In genomic region chr7:112083776-112084175, GRCh38 we compare ENCODE assay signal across 25 cellular contexts.
DNase-seq lines count a peak whose midpoint lies in the region; ATAC-seq and TF ChIP-seq lines count a peak whose summit lies in the region.
"Had no signal": no experiment of that assay in that cellular context is flagged by ENCODE, and none has a peak within 500 bp of the region (broad histone marks: within the 10 kb centered on the region; RNA-seq: fewer than 3 reads in every experiment).

No MANE protein-coding gene starts in this region.

- peaks cover 0 to 6% (median 0%) of the 10 kb centered on the region in 11 experiments; a peak in 2 of 22 replicates for H4K20me1 ChIP-seq in BLaER1 treated with 17β-estradiol and CSF1 and Interleukin-3, amounts not matched to agents 10 nM and 100 nM
- H4K20me1 ChIP-seq in OCI-LY3 (ENCODE audit: insufficient read depth, low read length): no peaks in the 10 kb centered on the region

- peaks cover 45 to 85% (median 67%) of the 10 kb centered on the region in 10 experiments for H3K4me1 ChIP-seq in BLaER1 treated with 17β-estradiol and CSF1 and Interleukin-3, amounts not matched to agents 10 nM and 100 nM
- peaks cover 51% of the 10 kb centered on the region for H3K4me1 ChIP-seq in OCI-LY3 (ENCODE audit: low read length)
- peaks cover 11 to 50% (median 33%) of the 10 kb centered on the region in 6 donors for H3K4me1 ChIP-seq in spleen

- peak overlapping the region; percentile 53 to 93 (median 76) for H3K4me2 ChIP-seq in BLaER1 treated with 17β-estradiol and CSF1 and Interleukin-3, amounts not matched to agents 10 nM and 100 nM
- H3K4me2 ChIP-seq in OCI-LY3 (ENCODE audit: low read length): peak overlapping the region; percentile 68

- WGBS in spleen, 5 donors: 89 to 98% (median 95%) methylated on average over 6 of the region's 6 CpGs

- no peaks in the 10 kb centered on the region for H3K27me3 Mint-ChIP-seq in nephron progenitor cell (ENCODE audit: low read depth, poor library complexity)
- H3K27me3 Mint-ChIP-seq in CD4-positive, alpha-beta T cell: peaks cover 22% of the 10 kb centered on the region
- H3K27me3 Mint-ChIP-seq: brain had no signal

- POLR2A ChIA-PET in CD4-positive, alpha-beta T cell (lab: Charles Lee): no interaction called here

- H3K36me3 ChIP-seq in BLaER1 treated with 17β-estradiol and CSF1 and Interleukin-3, amounts not matched to agents 10 nM and 100 nM: peaks cover 0 to 8% (median 0%) of the 10 kb centered on the region in 11 experiments; a peak in 1 of 22 replicates
- H3K36me3 ChIP-seq in OCI-LY3 (replicated peaks; ENCODE audit: low read depth, low read length): no peaks in the 10 kb centered on the region
- no peaks in the 10 kb centered on the region for H3K36me3 ChIP-seq in spleen
- H3K36me3 ChIP-seq: SJSA1 had no signal

- peak overlapping the region in 8 of 11 experiments; percentile 47 to 86 (median 72); a peak in 14 of 22 replicates for H3K9ac ChIP-seq in BLaER1 treated with 17β-estradiol and CSF1 and Interleukin-3, amounts not matched to agents 10 nM and 100 nM
- H3K9ac ChIP-seq in OCI-LY3 (ENCODE audit: low read length): no peak overlapping the region

- CTCF ChIA-PET in CD4-positive, alpha-beta T cell (lab: Charles Lee): interaction anchor here (1.3 kb wide), 1 partner anchor 10 kb away, joined by 3 read pairs; no protein-coding TSS in a partner anchor

- H3K27ac Mint-ChIP-seq in nephron progenitor cell: no peak overlapping the region
- no peak overlapping the region for H3K27ac Mint-ChIP-seq in CD4-positive, alpha-beta T cell
- H3K27ac Mint-ChIP-seq: activated naive CD8-positive, alpha-beta T cell treated with anti-CD3 and anti-CD28 coated beads, Interleukin-2, amount 50 U/mL, for 24 hours; activated T-cell treated with anti-CD3 and anti-CD28 coated beads, Interleukin-2, amount 50 U/mL, for 24 hours; brain; CD4-positive, CD25-positive, alpha-beta regulatory T cell; effector memory CD8-positive, alpha-beta T cell; immature natural killer cell; T-cell had no signal

- no peak overlapping the region for H3K4me3 Mint-ChIP-seq in nephron progenitor cell
- H3K4me3 Mint-ChIP-seq in CD4-positive, alpha-beta T cell: no peak overlapping the region
- H3K4me3 Mint-ChIP-seq: activated naive CD8-positive, alpha-beta T cell treated with anti-CD3 and anti-CD28 coated beads, Interleukin-2, amount 50 U/mL, for 24 hours; activated T-cell treated with anti-CD3 and anti-CD28 coated beads, Interleukin-2, amount 50 U/mL, for 24 hours; brain; CD4-positive, CD25-positive, alpha-beta regulatory T cell; effector memory CD8-positive, alpha-beta T cell; immature natural killer cell; T-cell had no signal

- peak overlapping the region; percentile 36 to 98 (median 90); a peak in 21 of 22 replicates for H3K27ac ChIP-seq in BLaER1 treated with 17β-estradiol and CSF1 and Interleukin-3, amounts not matched to agents 10 nM and 100 nM
- H3K27ac ChIP-seq in OCI-LY3 (ENCODE audit: low read length) (peak overlapping the region; percentile 42; the same call in 1 of the 2 replicates), layer of hippocampus (ENCODE audit: low read depth, low read length) (peak overlapping the region; percentile 36), spleen (peak overlapping the region in 6 of 8 donors; percentile 37 to 89 (median 76))
- H3K27ac ChIP-seq in CD4-positive, alpha-beta T cell (ENCODE audit: low read depth, low read length): no peak overlapping the region
- H3K27ac ChIP-seq: SJSA1 had no signal

- H3K4me1 Mint-ChIP-seq in nephron progenitor cell: peaks cover 25% of the 10 kb centered on the region
- no peaks in the 10 kb centered on the region for H3K4me1 Mint-ChIP-seq in CD4-positive, alpha-beta T cell (ENCODE audit: low read depth)

- DNase-seq in spleen (no peak), NCI-H2227 (lab: John Stamatoyannopoulos, UW; ENCODE audit: unreplicated experiment) (no peak), nephron progenitor cell (no peak)
- no peak for DNase-seq in CD4-positive, alpha-beta T cell
- DNase-seq: activated CD4-positive, CD25-positive, alpha-beta regulatory T cell treated with anti-CD3 and anti-CD28 coated beads, Interleukin-2, amount 50 U/mL, for 72 hours; activated gamma-delta T cell treated with Interleukin-2 at 50 U/mL for 16 hours; activated naive CD8-positive, alpha-beta T cell treated with anti-CD3 and anti-CD28 coated beads, Interleukin-2, amount 50 U/mL, for 24 hours; activated T-cell treated with anti-CD3 and anti-CD28 coated beads, Interleukin-2, amount 50 U/mL, for 24 hours; CD4-positive, CD25-positive, alpha-beta regulatory T cell; effector memory CD8-positive, alpha-beta T cell; hippocampal formation; immature natural killer cell; left ventricle myocardium superior; NCI-H2171 treated with DMSO at 0.1 percent for 48 hours; NCI-H524 treated with DMSO at 0.1 percent for 48 hours; stimulated activated CD4-positive, alpha-beta T cell treated with anti-CD3 and anti-CD28 coated beads, Interleukin-2, amount 100 ng/mL, for 24 hours; T-cell had no signal

- H3K79me2 ChIP-seq in OCI-LY3 (ENCODE audit: low read length): no peaks in the 10 kb centered on the region

- H3K36me3 Mint-ChIP-seq in nephron progenitor cell (ENCODE audit: low read depth): no peaks in the 10 kb centered on the region
- H3K36me3 Mint-ChIP-seq in CD4-positive, alpha-beta T cell (ENCODE audit: low read depth): no peaks in the 10 kb centered on the region
- H3K36me3 Mint-ChIP-seq: brain; CD4-positive, CD25-positive, alpha-beta regulatory T cell; immature natural killer cell; T-cell had no signal

- H3K4me3 ChIP-seq in BLaER1 treated with 17β-estradiol and CSF1 and Interleukin-3, amounts not matched to agents 10 nM and 100 nM: 0 out of 20 replicates have a peak overlapping the region, but pooled peaks of 1 of the 10 experiments have one; percentile 4
- H3K4me3 ChIP-seq in OCI-LY3 (ENCODE audit: low read length) (peak overlapping the region; percentile 39; the same call in 1 of the 2 replicates), spleen (peak overlapping the region in 1 of 8 donors; percentile 27)
- H3K4me3 ChIP-seq: K562, SJSA1 had no signal

- TF ChIP-seq POLR2A in spleen (IDR thresholded peaks at IDR 0.05): no peak

- H3K9me3 Mint-ChIP-seq in nephron progenitor cell: no peaks in the 10 kb centered on the region
- no peaks in the 10 kb centered on the region for H3K9me3 Mint-ChIP-seq in CD4-positive, alpha-beta T cell
- H3K9me3 Mint-ChIP-seq: activated naive CD8-positive, alpha-beta T cell treated with anti-CD3 and anti-CD28 coated beads, Interleukin-2, amount 50 U/mL, for 24 hours; activated T-cell treated with anti-CD3 and anti-CD28 coated beads, Interleukin-2, amount 50 U/mL, for 24 hours; brain; CD4-positive, CD25-positive, alpha-beta regulatory T cell; effector memory CD8-positive, alpha-beta T cell; immature natural killer cell; T-cell had no signal

- H3K9me3 ChIP-seq in BLaER1 treated with 17β-estradiol and CSF1 and Interleukin-3, amounts not matched to agents 10 nM and 100 nM (replicated peaks in 1 of 11): no peaks in the 10 kb centered on the region; a peak in 1 of 22 replicates
- H3K9me3 ChIP-seq in OCI-LY3 (ENCODE audit: insufficient read depth, low read length): no peaks in the 10 kb centered on the region
- no peaks in the 10 kb centered on the region for H3K9me3 ChIP-seq in spleen
- H3K9me3 ChIP-seq in CD4-positive, alpha-beta T cell (ENCODE audit: control insufficient read depth, low read length): no peaks in the 10 kb centered on the region
- H3K9me3 ChIP-seq: SJSA1 had no signal

- no peak for ATAC-seq in CD4-positive, alpha-beta T cell (ENCODE audit: poor library complexity)
- ATAC-seq in HG03520 (IDR thresholded peaks at IDR 0.05; ENCODE audit: unreplicated experiment): no peak
- ATAC-seq: effector memory CD8-positive, alpha-beta T cell; esophagus mucosa; K562; T-cell had no signal

- peaks cover 0 to 10% (median 0%) of the 10 kb centered on the region in 11 experiments; a peak in 2 of 22 replicates for H3K27me3 ChIP-seq in BLaER1 treated with 17β-estradiol and CSF1 and Interleukin-3, amounts not matched to agents 10 nM and 100 nM
- H3K27me3 ChIP-seq in OCI-LY3 (ENCODE audit: low read depth, low read length): peaks cover 13% of the 10 kb centered on the region
- no peaks in the 10 kb centered on the region for H3K27me3 ChIP-seq in layer of hippocampus (ENCODE audit: control insufficient read depth, insufficient read depth, low read length)
- no peaks in the 10 kb centered on the region for H3K27me3 ChIP-seq in spleen (replicated peaks in 1 of 7)
- H3K27me3 ChIP-seq in CD4-positive, alpha-beta T cell (ENCODE audit: control insufficient read depth, insufficient read depth, low read length): no peaks in the 10 kb centered on the region
- H3K27me3 ChIP-seq: SJSA1 had no signal

- no peak for TF ChIP-seq CTCF in OCI-LY3 (IDR thresholded peaks at IDR 0.05; ENCODE audit: low read depth, low read length)
- TF ChIP-seq CTCF in spleen (IDR thresholded peaks at IDR 0.05 in 8 of 11, conservative IDR thresholded peaks at IDR 0.05 in 3 of 11): no peak
- TF ChIP-seq CTCF in nephron progenitor cell (IDR thresholded peaks at IDR 0.05): no peak
- no peak for TF ChIP-seq CTCF in CD4-positive, alpha-beta T cell (IDR thresholded peaks at IDR 0.05)

- intact Hi-C loops in spleen (cut with DNase I; ENCODE audit: low total_unique reads): no loop called here
- intact Hi-C loops in CD4-positive, alpha-beta T cell (cut with DNase I, micrococcal nuclease): no loop called here

- no peak overlapping the region for H2AFZ ChIP-seq in OCI-LY3 (ENCODE audit: low read depth, low read length)
